1 cellular context compared by ENCODE assay signal in genomic region chr2:73255007-73255644, GRCh38.
TF ChIP-seq lines count a peak whose summit lies in the region.

No MANE protein-coding gene starts in this region.

TF ChIP-seq in HepG2, 621 proteins besides CTCF, POLR2A, EP300 and RAD21 (continued from another document):
- no peak for TF ChIP-seq CERS6 (CRISPR knock-in tag; IDR thresholded peaks at IDR 0.05)
- no peak for TF ChIP-seq GTF3A (CRISPR knock-in tag; conservative IDR thresholded peaks at IDR 0.05)
- TF ChIP-seq ETS1 (CRISPR knock-in tag; IDR thresholded peaks at IDR 0.05), result no peak
- 0 out of 2 replicates have a peak, but pooled peaks have one; percentile 37 for TF ChIP-seq ZNF280B (CRISPR knock-in tag; IDR thresholded peaks at IDR 0.05; ENCODE audit: borderline replicate concordance)
- TF ChIP-seq LRRFIP1 (CRISPR knock-in tag; conservative IDR thresholded peaks at IDR 0.05), result no peak
- no peak for TF ChIP-seq NPAS2 (CRISPR knock-in tag; IDR thresholded peaks at IDR 0.05; ENCODE audit: borderline replicate concordance)
- TF ChIP-seq NCOA2 (CRISPR knock-in tag; IDR thresholded peaks at IDR 0.05), result no peak
- TF ChIP-seq JUN (CRISPR knock-in tag; IDR thresholded peaks at IDR 0.05), result no peak
- TF ChIP-seq HINFP (CRISPR knock-in tag; IDR thresholded peaks at IDR 0.05; ENCODE audit: low read depth), result no peak
- TF ChIP-seq ARID5B (CRISPR knock-in tag; IDR thresholded peaks at IDR 0.05), result no peak
- TF ChIP-seq EZH2 (conservative IDR thresholded peaks at IDR 0.05; ENCODE audit: low read depth, low read length), result no peak
